Comparison of ENCODE assay signal across 29 cellular contexts in the genomic region with DNA sequence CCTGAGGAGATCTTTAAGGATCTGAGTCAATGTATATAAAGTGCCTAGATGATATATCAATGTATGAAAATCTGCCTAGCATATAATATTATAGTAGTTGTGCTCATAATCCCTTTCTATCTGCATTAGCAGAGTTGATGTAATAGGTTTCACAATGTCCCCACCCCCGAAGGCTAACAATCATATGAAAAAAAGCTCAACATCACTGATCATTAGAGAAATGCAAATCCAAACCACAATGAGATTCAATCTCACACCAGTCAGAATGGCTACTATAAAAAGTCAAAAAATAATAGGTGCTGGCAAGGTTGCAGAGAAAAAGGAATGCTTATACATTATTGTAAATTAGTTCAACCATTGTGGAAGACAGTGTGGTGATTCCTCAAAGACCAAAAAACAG.
"Had no signal": no experiment of that assay in that cellular context is flagged by ENCODE, and none has a peak within 500 bp of the region (broad histone marks: within the 10 kb centered on the region; RNA-seq: fewer than 3 reads in every experiment).

No MANE protein-coding gene starts in this region.

- DNase-seq: stimulated activated CD4-positive, alpha-beta T cell treated with anti-CD3 and anti-CD28 coated beads, Interleukin-2, amount 100 ng/mL, for 48 hours; stimulated activated CD4-positive, alpha-beta T cell treated with anti-CD3 and anti-CD28 coated beads, Interleukin-4, amount 100 ng/mL, for 1 hour; stimulated activated CD4-positive, alpha-beta T cell treated with anti-CD3 and anti-CD28 coated beads, Interleukin-4, amount 100 ng/mL, for 24 hours; stimulated activated CD4-positive, alpha-beta T cell treated with anti-CD3 and anti-CD28 coated beads, Interleukin-4, amount 100 ng/mL, for 4 hours; stimulated activated CD8-positive, alpha-beta memory T cell treated with anti-CD3 and anti-CD28 coated beads, Interleukin-4, amount 100 ng/mL, for 48 hours; stimulated activated naive B cell treated with anti-CD40 and anti-IgM and Interleukin-4, amounts not matched to agents 10 μg/mL and 1 μg/mL and 100 μg/mL, for 72 hours; stimulated activated naive CD4-positive, alpha-beta T cell; stimulated activated naive CD4-positive, alpha-beta T cell treated with Interleukin-2 at 50 U/mL for 16 hours; stimulated activated naive CD8-positive, alpha-beta T cell treated with anti-CD3 and anti-CD28 coated beads, Interleukin-15, amount 100 ng/mL, for 72 hours; stimulated activated naive CD8-positive, alpha-beta T cell treated with anti-CD3 and anti-CD28 coated beads, Interleukin-15, Interleukin-2, amounts not matched to agents 100 U/mL and 50 U/mL, for 24 hours; stomach; substantia nigra; testis; thyroid gland; tibial artery; transverse colon; trophoblast cell; upper lobe of left lung; upper lobe of right lung; uterus had no signal

- H3K27me3 Mint-ChIP-seq: stimulated activated memory B cell treated with anti-CD40 and anti-IgM and Interleukin-4, amounts not matched to agents 10 μg/mL and 1 μg/mL and 100 μg/mL, for 72 hours; stimulated activated naive CD8-positive, alpha-beta T cell treated with anti-CD3 and anti-CD28 coated beads, Interleukin-15, amount 100 ng/mL, for 72 hours; stimulated activated naive CD8-positive, alpha-beta T cell treated with anti-CD3 and anti-CD28 coated beads, Interleukin-15, Interleukin-2, amounts not matched to agents 100 ng/mL and 50 ng/mL, for 24 hours; type B pancreatic cell had no signal

- H3K4me3 Mint-ChIP-seq: stimulated activated effector memory CD8-positive, alpha-beta T cell treated with anti-CD3 and anti-CD28 coated beads, Interleukin-12 subunit alpha, Interleukin-12 subunit beta, amount 100 ng/mL, for 72 hours; stimulated activated memory B cell treated with anti-CD40 and anti-IgM and Interleukin-4, amounts not matched to agents 10 μg/mL and 1 μg/mL and 100 μg/mL, for 72 hours; stimulated activated naive B cell treated with anti-CD40 and anti-IgM and Interleukin-4, amounts not matched to agents 10 μg/mL and 1 μg/mL and 100 μg/mL, for 72 hours; stimulated activated naive CD8-positive, alpha-beta T cell treated with anti-CD3 and anti-CD28 coated beads, Interleukin-15, amount 100 ng/mL, for 72 hours; stimulated activated naive CD8-positive, alpha-beta T cell treated with anti-CD3 and anti-CD28 coated beads, Interleukin-15, Interleukin-2, amounts not matched to agents 100 ng/mL and 50 ng/mL, for 24 hours; type B pancreatic cell had no signal

- H3K9me3 Mint-ChIP-seq: stimulated activated naive CD8-positive, alpha-beta T cell treated with anti-CD3 and anti-CD28 coated beads, Interleukin-15, amount 100 ng/mL, for 72 hours; stimulated activated naive CD8-positive, alpha-beta T cell treated with anti-CD3 and anti-CD28 coated beads, Interleukin-15, Interleukin-2, amounts not matched to agents 100 ng/mL and 50 ng/mL, for 24 hours; type B pancreatic cell had no signal

- ATAC-seq: stimulated activated effector memory CD8-positive, alpha-beta T cell treated with anti-CD3 and anti-CD28 coated beads, Interleukin-12 subunit alpha, Interleukin-12 subunit beta, amount 100 ng/mL, for 72 hours; stimulated activated memory B cell treated with anti-CD40 and anti-IgM and Interleukin-4, amounts not matched to agents 10 μg/mL and 1 μg/mL and 100 μg/mL, for 72 hours; stimulated activated naive B cell treated with anti-CD40 and anti-IgM and Interleukin-4, amounts not matched to agents 10 μg/mL and 1 μg/mL and 100 μg/mL, for 72 hours; stimulated activated naive CD8-positive, alpha-beta T cell treated with anti-CD3 and anti-CD28 coated beads, Interleukin-15, amount 100 ng/mL, for 72 hours; stimulated activated naive CD8-positive, alpha-beta T cell treated with anti-CD3 and anti-CD28 coated beads, Interleukin-15, Interleukin-2, amounts not matched to agents 100 U/mL and 50 U/mL, for 24 hours had no signal

- H3K27ac ChIP-seq: stomach, suprapubic skin, testis, thoracic aorta, thyroid gland, tibial artery, tibial nerve, transverse colon, upper lobe of right lung, uterus, vagina had no signal

- FAIRE-seq: urothelium cell line had no signal

- H3K4me1 ChIP-seq: testis had no signal

- H3K9me3 ChIP-seq: stomach, suprapubic skin, testis, thoracic aorta, thyroid gland, tibial artery, tibial nerve, transverse colon, upper lobe of left lung, upper lobe of right lung, uterus, vagina had no signal

- H3K36me3 ChIP-seq: stomach, suprapubic skin, thoracic aorta, thyroid gland, tibial artery, tibial nerve, transverse colon, upper lobe of left lung, upper lobe of right lung, uterus, vagina had no signal

- H3K36me3 Mint-ChIP-seq: stimulated activated effector memory CD8-positive, alpha-beta T cell treated with anti-CD3 and anti-CD28 coated beads, Interleukin-12 subunit alpha, Interleukin-12 subunit beta, amount 100 ng/mL, for 72 hours; stimulated activated memory B cell treated with anti-CD40 and anti-IgM and Interleukin-4, amounts not matched to agents 10 μg/mL and 1 μg/mL and 100 μg/mL, for 72 hours; stimulated activated naive B cell treated with anti-CD40 and anti-IgM and Interleukin-4, amounts not matched to agents 10 μg/mL and 1 μg/mL and 100 μg/mL, for 72 hours; type B pancreatic cell had no signal

- H3K4me1 Mint-ChIP-seq: stimulated activated effector memory CD8-positive, alpha-beta T cell treated with anti-CD3 and anti-CD28 coated beads, Interleukin-12 subunit alpha, Interleukin-12 subunit beta, amount 100 ng/mL, for 72 hours; stimulated activated memory B cell treated with anti-CD40 and anti-IgM and Interleukin-4, amounts not matched to agents 10 μg/mL and 1 μg/mL and 100 μg/mL, for 72 hours; stimulated activated naive B cell treated with anti-CD40 and anti-IgM and Interleukin-4, amounts not matched to agents 10 μg/mL and 1 μg/mL and 100 μg/mL, for 72 hours; stimulated activated naive CD8-positive, alpha-beta T cell treated with anti-CD3 and anti-CD28 coated beads, Interleukin-15, amount 100 ng/mL, for 72 hours had no signal

- H3K27ac Mint-ChIP-seq: stimulated activated effector memory CD8-positive, alpha-beta T cell treated with anti-CD3 and anti-CD28 coated beads, Interleukin-12 subunit alpha, Interleukin-12 subunit beta, amount 100 ng/mL, for 72 hours; stimulated activated memory B cell treated with anti-CD40 and anti-IgM and Interleukin-4, amounts not matched to agents 10 μg/mL and 1 μg/mL and 100 μg/mL, for 72 hours; stimulated activated naive B cell treated with anti-CD40 and anti-IgM and Interleukin-4, amounts not matched to agents 10 μg/mL and 1 μg/mL and 100 μg/mL, for 72 hours; stimulated activated naive CD8-positive, alpha-beta T cell treated with anti-CD3 and anti-CD28 coated beads, Interleukin-15, amount 100 ng/mL, for 72 hours; stimulated activated naive CD8-positive, alpha-beta T cell treated with anti-CD3 and anti-CD28 coated beads, Interleukin-15, Interleukin-2, amounts not matched to agents 100 ng/mL and 50 ng/mL, for 24 hours; type B pancreatic cell had no signal

- H3K27me3 ChIP-seq: stomach, suprapubic skin, testis, thyroid gland, tibial artery, tibial nerve, transverse colon, upper lobe of left lung, upper lobe of right lung, uterus, vagina had no signal

- H3K4me3 ChIP-seq: stomach, suprapubic skin, testis, thoracic aorta, thyroid gland, tibial artery, tibial nerve, transverse colon, upper lobe of left lung, upper lobe of right lung, uterus, vagina had no signal
